ENCODE assay signal across 25 cellular contexts in genomic region chr12:68162374-68162773, GRCh38. TPM values are rescaled to one million over a fixed set of nuclear protein-coding genes. Genes with fewer than 3 reads are reported as not detected.
DNase-seq lines count a peak whose midpoint lies in the region; FAIRE-seq and TF ChIP-seq lines count a peak whose summit lies in the region.
"Had no signal": no experiment of that assay in that cellular context is flagged by ENCODE, and none has a peak within 500 bp of the region (broad histone marks: within the 10 kb centered on the region; RNA-seq: fewer than 3 reads in every experiment).

No MANE protein-coding gene starts in this region.

- intact Hi-C loops in MCF 10A (cut with micrococcal nuclease) (no loop called here), breast epithelium (cut with DNase I; ENCODE audit: low total_unique reads) (no loop called here)

- no peaks in the 10 kb centered on the region for H3K27me3 ChIP-seq in breast epithelium
- no peaks in the 10 kb centered on the region for H3K27me3 ChIP-seq in kidney epithelial cell (ENCODE audit: control insufficient read depth, insufficient read depth, low read length)

- CTCF ChIA-PET in MCF 10A (lab: Yijun Ruan, JAX) = interaction anchor here (0.6 to 2.1 kb wide), 2 partner anchors 121 to 625 kb away, joined by 5 read pairs; no protein-coding TSS in a partner anchor

- BruUV-seq in MCF 10A (replicated peaks; lab: Mats Ljungman, UMichigan) = no TSS peak

- H3K4me3 ChIP-seq in breast epithelium (no peak overlapping the region), kidney epithelial cell (ENCODE audit: low read depth, low read length) (no peak overlapping the region)

- H3K4me3 Mint-ChIP-seq in MCF 10A (ENCODE audit: unreplicated experiment) = no peak overlapping the region
- H3K4me3 Mint-ChIP-seq: CD14-positive monocyte, HFFc6 had no signal

- DNase-seq in MCF 10A (ENCODE audit: unreplicated experiment) (peak; percentile 10), breast epithelium (ENCODE audit: low spot score in 2 of 2) (no peak), astrocyte of the hippocampus (ENCODE audit: low read depth, low spot score) (peak; percentile 41), kidney epithelial cell (ENCODE audit: low read depth) (peak; percentile 42), urothelium cell line (ENCODE audit: low spot score) (peak; percentile 53), NCI-H82 (lab: John Stamatoyannopoulos, UW) (no peak), mesenteric fat pad (ENCODE audit: low spot score) (no peak), SHP77 treated with DMSO at 0.1 percent for 48 hours (lab: John Stamatoyannopoulos, UW) (no peak)
- DNase-seq: 8988T; DMS79; HFFc6; Karpas-422; MM.1S; NCI-H1092 treated with DMSO at 0.1 percent for 48 hours; NCI-H146; NCI-H2081; NCI-H446 treated with DMSO at 0.1 percent for 48 hours; NCI-H69; NK-92 treated with Interleukin-12 subunit alpha and Interleukin-12 subunit beta, amount 100 ng/mL, for 24 hours had no signal

- no peaks in the 10 kb centered on the region for H3K9me3 Mint-ChIP-seq in MCF 10A (ENCODE audit: unreplicated experiment)
- H3K9me3 Mint-ChIP-seq: CD14-positive monocyte, HFFc6 had no signal

- H3K4me1 Mint-ChIP-seq in MCF 10A (ENCODE audit: insufficient read depth, unreplicated experiment) = peaks cover 8% of the 10 kb centered on the region
- H3K4me1 Mint-ChIP-seq: CD14-positive monocyte had no signal

- no peak for TF ChIP-seq CTCF in MCF 10A (IDR thresholded peaks at IDR 0.05; ENCODE audit: unreplicated experiment)
- TF ChIP-seq CTCF in breast epithelium (IDR thresholded peaks at IDR 0.05) = no peak
- no peak for TF ChIP-seq CTCF in kidney epithelial cell (IDR thresholded peaks at IDR 0.05; ENCODE audit: insufficient read depth, low read length, poor library complexity, severe bottlenecking)

- H3K36me3 ChIP-seq in breast epithelium = no peaks in the 10 kb centered on the region
- H3K36me3 ChIP-seq in kidney epithelial cell (ENCODE audit: control insufficient read depth, insufficient read depth, low read length) = no peaks in the 10 kb centered on the region

- H3K4me1 ChIP-seq in breast epithelium = no peaks in the 10 kb centered on the region

- no peak overlapping the region for H3K27ac Mint-ChIP-seq in MCF 10A (ENCODE audit: low read depth, unreplicated experiment)
- H3K27ac Mint-ChIP-seq: CD14-positive monocyte, HFFc6 had no signal

- H3K27ac ChIP-seq in breast epithelium = no peak overlapping the region
- H3K27ac ChIP-seq: HL-60 had no signal

- no peaks in the 10 kb centered on the region for H3K36me3 Mint-ChIP-seq in MCF 10A (ENCODE audit: insufficient read depth, unreplicated experiment)
- H3K36me3 Mint-ChIP-seq: CD14-positive monocyte had no signal

- no peak for TF ChIP-seq POLR2A in breast epithelium (IDR thresholded peaks at IDR 0.05)

- H3K27me3 Mint-ChIP-seq in MCF 10A (ENCODE audit: insufficient read depth, unreplicated experiment) = no peaks in the 10 kb centered on the region

- no peak for FAIRE-seq in urothelium cell line (lab: Jason Lieb, UNC)
- FAIRE-seq: GM12892, H54 had no signal

- POLR2A ChIA-PET in MCF 10A (lab: Yijun Ruan, JAX) = no interaction called here

- H3K9me3 ChIP-seq in breast epithelium = no peaks in the 10 kb centered on the region

RNA-seq across cellular contexts. Expression of gene IFNG, which starts 2.8 kb away (rescaled TPM):
- total RNA-seq in MCF 10A (2022) = not detected in 2 replicates
- not detected for total RNA-seq in breast epithelium
- not detected in 2 replicates for total RNA-seq in kidney epithelial cell
- not detected for total RNA-seq in mesenteric fat pad
- total RNA-seq: HFFc6, HT1080, RPMI7951 had no signal

Comparison
In these comparisons a context has a peak if more than half of its experiments do, and no peak if none do; other contexts are left out.
1. DNase-seq: peak in MCF 10A (single experiment), astrocyte of the hippocampus (single experiment), kidney epithelial cell (single experiment) and urothelium cell line (single experiment); none in breast epithelium (0 of 2), NCI-H82 (single experiment), mesenteric fat pad (single experiment) and SHP77 treated with DMSO at 0.1 percent for 48 hours (single experiment).